ENCODE assay signal across 26 cellular contexts in genomic region chr10:48598936-48599829, GRCh38. TPM values are rescaled to one million over a fixed set of nuclear protein-coding genes. Genes with fewer than 3 reads are reported as not detected.
DNase-seq lines count a peak whose midpoint lies in the region; ATAC-seq and TF ChIP-seq lines count a peak whose summit lies in the region.
"Had no signal": no experiment of that assay in that cellular context is flagged by ENCODE, and none has a peak within 500 bp of the region (broad histone marks: within the 10 kb centered on the region; RNA-seq: fewer than 3 reads in every experiment).

No MANE protein-coding gene starts in this region.

- H3K27me3 ChIP-seq in neural cell (ENCODE audit: insufficient read depth, low read depth, low read length) = no peaks in the 10 kb centered on the region
- no peaks in the 10 kb centered on the region for H3K27me3 ChIP-seq in CD4-positive, alpha-beta memory T cell (ENCODE audit: insufficient read depth, low read length)
- peaks cover 5% of the 10 kb centered on the region for H3K27me3 ChIP-seq in hepatocyte
- H3K27me3 ChIP-seq: adrenal gland, ovary, thyroid gland had no signal

- H2AFZ ChIP-seq in neural cell (ENCODE audit: low read depth, low read length) (no peak overlapping the region), hepatocyte (no peak overlapping the region)

- TF ChIP-seq RAD21 in neural cell (conservative IDR thresholded peaks at IDR 0.05) = no peak

- DNase-seq in activated CD8-positive, alpha-beta memory T cell treated with anti-CD3 and anti-CD28 coated beads, Interleukin-2, amount 10 ng/mL, durations not matched to agents 7 days and 5 days = peak; percentile 19
- DNase-seq in activated CD8-positive, alpha-beta memory T cell treated with anti-CD3 and anti-CD28 coated beads, Interleukin-2, amount 50 U/mL, for 48 hours = no peak
- peak; percentile 66 for DNase-seq in coronary artery (ENCODE audit: low spot score)
- DNase-seq in superior temporal gyrus (ENCODE audit: extremely low spot score) = peak; percentile 57
- DNase-seq in CD4-positive, alpha-beta memory T cell = no peak
- DNase-seq in hepatocyte (ENCODE audit: low spot score) = no peak
- DNase-seq: activated CD4-positive, alpha-beta memory T cell treated with anti-CD3 and anti-CD28 coated beads for 36 hours; activated CD4-positive, CD25-positive, alpha-beta regulatory T cell treated with anti-CD3 and anti-CD28 coated beads, Interleukin-2, amount 50 U/mL, for 72 hours; activated naive CD4-positive, alpha-beta T cell treated with anti-CD3 and anti-CD28 coated beads, Interleukin-2, amount 10 ng/mL, durations not matched to agents 7 days and 5 days; adrenal gland; CD4-positive, alpha-beta T cell; effector CD8-positive, alpha-beta T cell; GOT3; lower lobe of right lung; naive thymus-derived CD4-positive, alpha-beta T cell; NK-92 treated with Interleukin-12 subunit alpha and Interleukin-12 subunit beta, amount 100 ng/mL, for 24 hours; ovary; stimulated activated naive CD8-positive, alpha-beta T cell treated with anti-CD3 and anti-CD28 coated beads, Interleukin-15, Interleukin-2, amounts not matched to agents 100 U/mL and 50 U/mL, for 24 hours; T-helper 2 cell; thyroid gland had no signal

- H3K79me2 ChIP-seq in neural cell (replicated peaks; ENCODE audit: insufficient read depth, low read length) (no peaks in the 10 kb centered on the region), hepatocyte (no peaks in the 10 kb centered on the region)

- POLR2A ChIA-PET in CD4-positive, alpha-beta memory T cell (lab: Charles Lee; ENCODE audit: partially characterized antibody) = no interaction called here

- H3K9me3 ChIP-seq in neural cell (ENCODE audit: low read length) = no peaks in the 10 kb centered on the region
- H3K9me3 ChIP-seq in CD4-positive, alpha-beta memory T cell (ENCODE audit: control insufficient read depth in 1 of 2, low read length in 2 of 2) = no peaks in the 10 kb centered on the region
- no peaks in the 10 kb centered on the region for H3K9me3 ChIP-seq in hepatocyte (ENCODE audit: low read depth)
- H3K9me3 ChIP-seq: adrenal gland, lower lobe of right lung, ovary, thyroid gland had no signal

- H3K36me3 ChIP-seq in neural cell (ENCODE audit: insufficient read depth, low read length) = no peaks in the 10 kb centered on the region
- no peaks in the 10 kb centered on the region for H3K36me3 ChIP-seq in CD4-positive, alpha-beta memory T cell (ENCODE audit: insufficient read depth, low read length)
- H3K36me3 ChIP-seq in hepatocyte (replicated peaks; ENCODE audit: insufficient read depth, low read depth) = no peaks in the 10 kb centered on the region
- H3K36me3 ChIP-seq: adrenal gland, lower lobe of right lung, ovary, thyroid gland had no signal

- no peak overlapping the region for H3K27ac Mint-ChIP-seq in activated CD8-positive, alpha-beta memory T cell treated with anti-CD3 and anti-CD28 coated beads, Interleukin-2, amount 10 ng/mL, durations not matched to agents 7 days and 5 days
- H3K27ac Mint-ChIP-seq in CD4-positive, alpha-beta memory T cell = no peak overlapping the region
- H3K27ac Mint-ChIP-seq: activated CD4-positive, alpha-beta memory T cell treated with anti-CD3 and anti-CD28 coated beads for 36 hours; activated naive CD4-positive, alpha-beta T cell treated with anti-CD3 and anti-CD28 coated beads, Interleukin-2, amount 10 ng/mL, durations not matched to agents 7 days and 5 days; activated T-helper 17 cell treated with anti-CD3 and anti-CD28 coated beads, Interleukin-2, amount 50 U/mL, for 72 hours; CD4-positive, alpha-beta T cell; IgD-negative memory B cell; naive thymus-derived CD4-positive, alpha-beta T cell had no signal

- no peak overlapping the region for H3K4me2 ChIP-seq in neural cell (ENCODE audit: low read length)
- H3K4me2 ChIP-seq in hepatocyte = no peak overlapping the region

- CTCF ChIA-PET in activated CD8-positive, alpha-beta memory T cell treated with anti-CD3 and anti-CD28 coated beads, Interleukin-2, amount 10 ng/mL, durations not matched to agents 7 days and 5 days (lab: Charles Lee) = interaction anchor here (1.1 kb wide), 1 partner anchor 57 kb away, joined by 5 read pairs; no protein-coding TSS in a partner anchor
- CTCF ChIA-PET in CD4-positive, alpha-beta memory T cell (lab: Charles Lee; ENCODE audit: partially characterized antibody) = no interaction called here

- H3K4me3 Mint-ChIP-seq in activated CD8-positive, alpha-beta memory T cell treated with anti-CD3 and anti-CD28 coated beads, Interleukin-2, amount 10 ng/mL, durations not matched to agents 7 days and 5 days = no peak overlapping the region
- H3K4me3 Mint-ChIP-seq in CD4-positive, alpha-beta memory T cell = no peak overlapping the region
- H3K4me3 Mint-ChIP-seq: activated CD4-positive, alpha-beta memory T cell treated with anti-CD3 and anti-CD28 coated beads for 36 hours; activated naive CD4-positive, alpha-beta T cell treated with anti-CD3 and anti-CD28 coated beads, Interleukin-2, amount 10 ng/mL, durations not matched to agents 7 days and 5 days; activated T-helper 17 cell treated with anti-CD3 and anti-CD28 coated beads, Interleukin-2, amount 50 U/mL, for 72 hours; brain; CD4-positive, alpha-beta T cell; IgD-negative memory B cell; naive thymus-derived CD4-positive, alpha-beta T cell had no signal

- TF ChIP-seq CTCF in coronary artery (IDR thresholded peaks at IDR 0.05) (no peak), neural cell (IDR thresholded peaks at IDR 0.05; ENCODE audit: poor library complexity, severe bottlenecking) (no peak), hepatocyte (IDR thresholded peaks at IDR 0.05; ENCODE audit: poor library complexity) (no peak)

- H3K4me1 ChIP-seq in CD4-positive, alpha-beta memory T cell (ENCODE audit: insufficient read depth, low read length) = no peaks in the 10 kb centered on the region
- H3K4me1 ChIP-seq in hepatocyte (ENCODE audit: insufficient read depth) = no peaks in the 10 kb centered on the region
- H3K4me1 ChIP-seq: adrenal gland had no signal

- H3K4me3 ChIP-seq in coronary artery = no peak overlapping the region
- peak overlapping the region; percentile 10 for H3K4me3 ChIP-seq in neural cell (ENCODE audit: low read length)
- no peak overlapping the region for H3K4me3 ChIP-seq in CD4-positive, alpha-beta memory T cell (ENCODE audit: low read length in 2 of 2)
- no peak overlapping the region for H3K4me3 ChIP-seq in hepatocyte
- H3K4me3 ChIP-seq: adrenal gland, lower lobe of right lung, ovary, SK-N-MC, thyroid gland had no signal

- TF ChIP-seq EP300 in neural cell (conservative IDR thresholded peaks at IDR 0.05; ENCODE audit: poor library complexity, severe bottlenecking) = no peak

- no peaks in the 10 kb centered on the region for H3K9me3 Mint-ChIP-seq in activated CD8-positive, alpha-beta memory T cell treated with anti-CD3 and anti-CD28 coated beads, Interleukin-2, amount 10 ng/mL, durations not matched to agents 7 days and 5 days (ENCODE audit: low read depth)
- H3K9me3 Mint-ChIP-seq in CD4-positive, alpha-beta memory T cell = no peaks in the 10 kb centered on the region
- H3K9me3 Mint-ChIP-seq: activated CD4-positive, alpha-beta memory T cell treated with anti-CD3 and anti-CD28 coated beads for 36 hours; activated naive CD4-positive, alpha-beta T cell treated with anti-CD3 and anti-CD28 coated beads, Interleukin-2, amount 10 ng/mL, durations not matched to agents 7 days and 5 days; activated T-helper 17 cell treated with anti-CD3 and anti-CD28 coated beads, Interleukin-2, amount 50 U/mL, for 72 hours; brain; CD4-positive, alpha-beta T cell; IgD-negative memory B cell; naive thymus-derived CD4-positive, alpha-beta T cell had no signal

- H3K27ac ChIP-seq in coronary artery = no peak overlapping the region
- no peak overlapping the region for H3K27ac ChIP-seq in neural cell (ENCODE audit: low read length)
- no peak overlapping the region for H3K27ac ChIP-seq in CD4-positive, alpha-beta memory T cell (ENCODE audit: low read depth, low read length)
- no peak overlapping the region for H3K27ac ChIP-seq in hepatocyte
- H3K27ac ChIP-seq: adrenal gland, lower lobe of right lung, ovary, SK-N-MC, thyroid gland had no signal

- H3K9me2 ChIP-seq in neural cell (ENCODE audit: insufficient read depth, low read length) = no peaks in the 10 kb centered on the region
- no peaks in the 10 kb centered on the region for H3K9me2 ChIP-seq in hepatocyte (replicated peaks; ENCODE audit: insufficient read depth)

- WGBS in hepatocyte (ENCODE audit: low lambda C conversion rate, missing lambda C conversion rate) = 72% methylated on average over 6 of the region's 6 CpGs

- no peaks in the 10 kb centered on the region for H4K20me1 ChIP-seq in neural cell (ENCODE audit: insufficient read depth)
- H4K20me1 ChIP-seq in hepatocyte (ENCODE audit: insufficient read depth, poor library complexity, severe bottlenecking) = no peaks in the 10 kb centered on the region

- H3K4me1 Mint-ChIP-seq in activated CD8-positive, alpha-beta memory T cell treated with anti-CD3 and anti-CD28 coated beads, Interleukin-2, amount 10 ng/mL, durations not matched to agents 7 days and 5 days = no peaks in the 10 kb centered on the region
- H3K4me1 Mint-ChIP-seq in CD4-positive, alpha-beta memory T cell = no peaks in the 10 kb centered on the region
- H3K4me1 Mint-ChIP-seq: activated naive CD4-positive, alpha-beta T cell treated with anti-CD3 and anti-CD28 coated beads, Interleukin-2, amount 10 ng/mL, durations not matched to agents 7 days and 5 days; activated T-helper 17 cell treated with anti-CD3 and anti-CD28 coated beads, Interleukin-2, amount 50 U/mL, for 72 hours; naive thymus-derived CD4-positive, alpha-beta T cell had no signal

- no peak overlapping the region for H3K9ac ChIP-seq in neural cell (ENCODE audit: low read length)

- ATAC-seq in activated CD8-positive, alpha-beta memory T cell treated with anti-CD3 and anti-CD28 coated beads, Interleukin-2, amount 10 ng/mL, durations not matched to agents 7 days and 5 days = no peak
- ATAC-seq in GM21528 (IDR thresholded peaks at IDR 0.05; ENCODE audit: low FRiP score, unreplicated experiment) = no peak
- ATAC-seq: activated T-helper 17 cell treated with anti-CD3 and anti-CD28 coated beads, Interleukin-2, amount 50 U/mL, for 72 hours; lower lobe of right lung; naive thymus-derived CD4-positive, alpha-beta T cell; stimulated activated naive CD8-positive, alpha-beta T cell treated with anti-CD3 and anti-CD28 coated beads, Interleukin-15, Interleukin-2, amounts not matched to agents 100 U/mL and 50 U/mL, for 24 hours had no signal

- H3K36me3 Mint-ChIP-seq in activated CD8-positive, alpha-beta memory T cell treated with anti-CD3 and anti-CD28 coated beads, Interleukin-2, amount 10 ng/mL, durations not matched to agents 7 days and 5 days = no peaks in the 10 kb centered on the region
- no peaks in the 10 kb centered on the region for H3K36me3 Mint-ChIP-seq in CD4-positive, alpha-beta memory T cell
- H3K36me3 Mint-ChIP-seq: activated CD4-positive, alpha-beta memory T cell treated with anti-CD3 and anti-CD28 coated beads for 36 hours; activated naive CD4-positive, alpha-beta T cell treated with anti-CD3 and anti-CD28 coated beads, Interleukin-2, amount 10 ng/mL, durations not matched to agents 7 days and 5 days; brain; naive thymus-derived CD4-positive, alpha-beta T cell had no signal

- intact Hi-C loops in CD4-positive, alpha-beta memory T cell (cut with micrococcal nuclease) = no loop called here

- peaks cover 11% of the 10 kb centered on the region for H3K27me3 Mint-ChIP-seq in activated CD8-positive, alpha-beta memory T cell treated with anti-CD3 and anti-CD28 coated beads, Interleukin-2, amount 10 ng/mL, durations not matched to agents 7 days and 5 days
- H3K27me3 Mint-ChIP-seq in CD4-positive, alpha-beta memory T cell = peaks cover 6 to 8% of the 10 kb centered on the region in 2 donors

- no peaks in the 10 kb centered on the region for H3F3A ChIP-seq in neural cell (ENCODE audit: insufficient read depth, low read length, poor library complexity, severe bottlenecking)

RNA-seq across cellular contexts. Expression of gene ARHGAP22, which starts 5.7 kb away (rescaled TPM):
- not detected for total RNA-seq in activated CD8-positive, alpha-beta memory T cell treated with anti-CD3 and anti-CD28 coated beads, Interleukin-2, amount 10 ng/mL, durations not matched to agents 7 days and 5 days
- polyA plus RNA-seq in neural cell (0.15 and 0.70 TPM in 2 replicates), hepatocyte (1.7 and 4.1 TPM in 2 replicates)
- 0.49 and 2.4 TPM in 2 replicates for polyA minus RNA-seq in neural cell
- total RNA-seq in CD4-positive, alpha-beta memory T cell = under 1 TPM; 0.20 to 0.83 TPM
- polyA plus RNA-seq in CD4-positive, alpha-beta memory T cell = not detected
- 0.52 and 1.8 TPM in 2 replicates for total RNA-seq in hepatocyte
- total RNA-seq: activated CD4-positive, alpha-beta memory T cell treated with anti-CD3 and anti-CD28 coated beads for 36 hours; CD4-positive, alpha-beta T cell had no signal
- polyA plus RNA-seq: naive thymus-derived CD4-positive, alpha-beta T cell had no signal

Comparison
In these comparisons a context has a peak if more than half of its experiments do, and no peak if none do; other contexts are left out.
1. DNase-seq: peak in activated CD8-positive, alpha-beta memory T cell treated with anti-CD3 and anti-CD28 coated beads, Interleukin-2, amount 10 ng/mL, durations not matched to agents 7 days and 5 days (single experiment), coronary artery (single experiment) and superior temporal gyrus (single experiment); none in activated CD8-positive, alpha-beta memory T cell treated with anti-CD3 and anti-CD28 coated beads, Interleukin-2, amount 50 U/mL, for 48 hours (single experiment), CD4-positive, alpha-beta memory T cell (0 of 5) and hepatocyte (single experiment).